In the genomic region with DNA sequence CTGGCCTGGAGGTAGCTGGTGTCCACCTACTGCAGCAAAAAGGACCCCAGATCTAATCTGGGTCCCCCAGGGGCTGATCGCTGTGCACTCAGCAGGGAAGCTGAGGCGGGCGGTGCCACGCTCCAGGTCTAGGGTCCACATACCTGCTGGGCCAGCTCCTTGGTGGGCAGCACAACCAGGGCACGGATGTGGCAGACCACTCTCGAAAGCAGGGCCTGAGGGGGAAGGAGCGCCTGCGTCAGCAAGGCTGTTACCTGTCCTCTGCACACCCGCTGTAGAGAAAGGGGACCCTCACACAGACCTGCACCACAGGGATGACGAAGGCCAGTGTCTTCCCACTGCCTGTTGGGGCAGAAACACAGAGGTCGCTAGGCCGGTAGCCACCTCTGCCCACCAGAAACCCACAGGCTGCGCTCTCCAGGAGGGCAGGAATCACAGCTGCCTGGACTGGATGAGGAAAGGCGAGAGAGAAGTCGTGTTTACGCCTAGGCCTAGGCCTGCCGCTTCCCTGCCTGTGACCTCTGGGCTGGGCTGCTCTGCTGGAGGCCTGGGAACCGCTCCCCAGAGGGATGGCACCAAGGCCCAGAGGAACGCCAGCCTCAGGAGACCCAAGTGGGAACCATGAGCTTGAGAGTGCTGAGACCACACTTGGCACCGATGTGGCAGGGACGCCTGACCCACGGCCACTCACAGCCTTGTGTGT, we compare ENCODE assay signal across 3 cellular contexts.
TF ChIP-seq lines count a peak whose summit lies in the region.

No MANE protein-coding gene starts in this region.

TF ChIP-seq in SK-N-SH, 30 proteins besides CTCF, POLR2A, EP300 and RAD21:
- no peak for TF ChIP-seq RCOR1 (IDR thresholded peaks at IDR 0.05; ENCODE audit: low read length)
- TF ChIP-seq NRF1 (IDR thresholded peaks at IDR 0.05; ENCODE audit: low read depth, low read length) = no peak
- TF ChIP-seq ZBTB33 (IDR thresholded peaks at IDR 0.05; ENCODE audit: borderline replicate concordance, low read depth) = no peak
- TF ChIP-seq EZH2phosphoT487 (IDR thresholded peaks at IDR 0.05; ENCODE audit: borderline replicate concordance, low read depth) = no peak
- TF ChIP-seq FOXM1 (IDR thresholded peaks at IDR 0.05; ENCODE audit: low read depth) = no peak
- no peak for TF ChIP-seq TEAD4 (IDR thresholded peaks at IDR 0.05; ENCODE audit: borderline replicate concordance, insufficient read depth)
- TF ChIP-seq, protein P1, sequence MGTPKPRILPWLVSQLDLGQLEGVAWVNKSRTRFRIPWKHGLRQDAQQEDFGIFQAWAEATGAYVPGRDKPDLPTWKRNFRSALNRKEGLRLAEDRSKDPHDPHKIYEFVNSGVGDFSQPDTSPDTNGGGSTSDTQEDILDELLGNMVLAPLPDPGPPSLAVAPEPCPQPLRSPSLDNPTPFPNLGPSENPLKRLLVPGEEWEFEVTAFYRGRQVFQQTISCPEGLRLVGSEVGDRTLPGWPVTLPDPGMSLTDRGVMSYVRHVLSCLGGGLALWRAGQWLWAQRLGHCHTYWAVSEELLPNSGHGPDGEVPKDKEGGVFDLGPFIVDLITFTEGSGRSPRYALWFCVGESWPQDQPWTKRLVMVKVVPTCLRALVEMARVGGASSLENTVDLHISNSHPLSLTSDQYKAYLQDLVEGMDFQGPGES (IDR thresholded peaks at IDR 0.05; ENCODE audit: low read depth, low read length) = no peak
- TF ChIP-seq, protein P2, sequence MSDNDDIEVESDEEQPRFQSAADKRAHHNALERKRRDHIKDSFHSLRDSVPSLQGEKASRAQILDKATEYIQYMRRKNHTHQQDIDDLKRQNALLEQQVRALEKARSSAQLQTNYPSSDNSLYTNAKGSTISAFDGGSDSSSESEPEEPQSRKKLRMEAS (IDR thresholded peaks at IDR 0.05; ENCODE audit: low read depth) = no peak

TF ChIP-seq in SK-N-SH treated with all-trans-retinoic acid at 6 μM for 48 hours, 23 proteins besides CTCF, POLR2A, EP300 and RAD21:
- TF ChIP-seq, protein P3, sequence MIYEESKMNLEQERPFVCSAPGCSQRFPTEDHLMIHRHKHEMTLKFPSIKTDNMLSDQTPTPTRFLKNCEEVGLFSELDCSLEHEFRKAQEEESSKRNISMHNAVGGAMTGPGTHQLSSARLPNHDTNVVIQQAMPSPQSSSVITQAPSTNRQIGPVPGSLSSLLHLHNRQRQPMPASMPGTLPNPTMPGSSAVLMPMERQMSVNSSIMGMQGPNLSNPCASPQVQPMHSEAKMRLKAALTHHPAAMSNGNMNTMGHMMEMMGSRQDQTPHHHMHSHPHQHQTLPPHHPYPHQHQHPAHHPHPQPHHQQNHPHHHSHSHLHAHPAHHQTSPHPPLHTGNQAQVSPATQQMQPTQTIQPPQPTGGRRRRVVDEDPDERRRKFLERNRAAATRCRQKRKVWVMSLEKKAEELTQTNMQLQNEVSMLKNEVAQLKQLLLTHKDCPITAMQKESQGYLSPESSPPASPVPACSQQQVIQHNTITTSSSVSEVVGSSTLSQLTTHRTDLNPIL (CRISPR knock-in tag; IDR thresholded peaks at IDR 0.05; ENCODE audit: low read depth) = no peak

TF ChIP-seq in K562, 482 proteins besides CTCF, POLR2A, EP300 and RAD21:
- TF ChIP-seq POLR2G (IDR thresholded peaks at IDR 0.05; ENCODE audit: low read depth, low read length) = peak; percentile 62
- TF ChIP-seq RBFOX2 (IDR thresholded peaks at IDR 0.05; ENCODE audit: low read depth, low read length) = peak; percentile 64; the same call in 1 of the 2 replicates
- no peak for TF ChIP-seq GMEB1 (CRISPR knock-in tag; IDR thresholded peaks at IDR 0.05)
